Comparison of ENCODE assay signal across 9 cellular contexts in the genomic region with DNA sequence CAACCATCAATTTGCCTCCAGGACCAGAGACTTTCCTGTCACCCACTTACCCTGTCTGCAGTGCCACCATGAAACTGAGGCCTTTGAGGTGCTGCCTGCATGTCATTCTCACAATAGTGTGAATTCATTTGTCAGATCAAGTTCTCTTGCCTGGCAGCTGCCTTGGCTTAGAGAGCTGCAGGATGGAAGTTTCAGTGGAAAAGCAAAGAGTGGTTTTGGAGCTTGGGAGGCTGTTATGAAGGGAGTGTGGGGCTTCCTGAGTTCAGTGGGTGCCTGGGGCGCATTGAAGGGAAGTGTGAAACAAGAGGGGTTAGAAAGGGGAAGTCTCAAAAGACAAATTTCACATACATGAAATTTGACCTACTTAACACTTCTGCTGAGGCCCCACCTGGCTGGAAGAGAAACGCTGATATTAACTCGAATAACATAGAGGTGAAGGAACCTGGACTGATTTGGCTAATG. TPM values are rescaled to one million over a fixed set of nuclear protein-coding genes. Genes with fewer than 3 reads are reported as not detected.
A peak's percentile ranks its signal among the peaks of the same experiment; 100 is the strongest.
DNase-seq lines count a peak whose midpoint lies in the region; ATAC-seq and TF ChIP-seq lines count a peak whose summit lies in the region.
"Had no signal": no experiment of that assay in that cellular context is flagged by ENCODE, and none has a peak within 500 bp of the region (broad histone marks: within the 10 kb centered on the region; RNA-seq: fewer than 3 reads in every experiment).

No MANE protein-coding gene starts in this region.

- no peak overlapping the region for H3K4me3 Mint-ChIP-seq in stimulated activated naive CD8-positive, alpha-beta T cell treated with anti-CD3 and anti-CD28 coated beads, Interleukin-15, Interleukin-2, amounts not matched to agents 100 ng/mL and 50 ng/mL, for 24 hours
- peak overlapping the region; percentile 94 for H3K4me3 Mint-ChIP-seq in activated T-helper 17 cell treated with anti-CD3 and anti-CD28 coated beads, Interleukin-2, amount 50 U/mL, for 72 hours

- no peaks in the 10 kb centered on the region for H3K9me3 ChIP-seq in psoas muscle

- no peak for DNase-seq in stimulated activated naive CD8-positive, alpha-beta T cell treated with anti-CD3 and anti-CD28 coated beads, Interleukin-15, Interleukin-2, amounts not matched to agents 100 U/mL and 50 U/mL, for 24 hours
- DNase-seq in ecto neural progenitor cell (ENCODE audit: low spot score) = no peak
- DNase-seq in psoas muscle = no peak
- DNase-seq in activated CD4-positive, CD25-positive, alpha-beta regulatory T cell (lab: John Stamatoyannopoulos, UW) = no peak
- DNase-seq: Calu3 had no signal

- H3K27ac ChIP-seq in psoas muscle = no peak overlapping the region

- peaks cover 68% of the 10 kb centered on the region for H3K4me1 Mint-ChIP-seq in stimulated activated naive CD8-positive, alpha-beta T cell treated with anti-CD3 and anti-CD28 coated beads, Interleukin-15, Interleukin-2, amounts not matched to agents 100 ng/mL and 50 ng/mL, for 24 hours (ENCODE audit: low read depth)
- H3K4me1 Mint-ChIP-seq in activated T-helper 17 cell treated with anti-CD3 and anti-CD28 coated beads, Interleukin-2, amount 50 U/mL, for 72 hours = peaks cover 31% of the 10 kb centered on the region

- intact Hi-C loops in psoas muscle (cut with DNase I) = no loop called here

- no peaks in the 10 kb centered on the region for H3K36me3 Mint-ChIP-seq in stimulated activated naive CD8-positive, alpha-beta T cell treated with anti-CD3 and anti-CD28 coated beads, Interleukin-15, Interleukin-2, amounts not matched to agents 100 ng/mL and 50 ng/mL, for 24 hours (ENCODE audit: low read depth)
- no peaks in the 10 kb centered on the region for H3K36me3 Mint-ChIP-seq in activated T-helper 17 cell treated with anti-CD3 and anti-CD28 coated beads, Interleukin-2, amount 50 U/mL, for 72 hours (ENCODE audit: low read depth)

- no peaks in the 10 kb centered on the region for H3K9me3 Mint-ChIP-seq in stimulated activated naive CD8-positive, alpha-beta T cell treated with anti-CD3 and anti-CD28 coated beads, Interleukin-15, Interleukin-2, amounts not matched to agents 100 ng/mL and 50 ng/mL, for 24 hours
- no peaks in the 10 kb centered on the region for H3K9me3 Mint-ChIP-seq in activated T-helper 17 cell treated with anti-CD3 and anti-CD28 coated beads, Interleukin-2, amount 50 U/mL, for 72 hours

- peak overlapping the region; percentile 67 for H3K27ac Mint-ChIP-seq in stimulated activated naive CD8-positive, alpha-beta T cell treated with anti-CD3 and anti-CD28 coated beads, Interleukin-15, Interleukin-2, amounts not matched to agents 100 ng/mL and 50 ng/mL, for 24 hours
- peak overlapping the region; percentile 100 for H3K27ac Mint-ChIP-seq in activated T-helper 17 cell treated with anti-CD3 and anti-CD28 coated beads, Interleukin-2, amount 50 U/mL, for 72 hours

- no peak overlapping the region for H3K4me3 ChIP-seq in psoas muscle

- 36 to 53% (median 42%) methylated on average over 3 of the region's 3 CpGs for WGBS in psoas muscle, 3 donors

- no peak for ATAC-seq in stimulated activated naive CD8-positive, alpha-beta T cell treated with anti-CD3 and anti-CD28 coated beads, Interleukin-15, Interleukin-2, amounts not matched to agents 100 U/mL and 50 U/mL, for 24 hours
- peak; percentile 59 for ATAC-seq in HG03280 (IDR thresholded peaks at IDR 0.05; ENCODE audit: unreplicated experiment)
- no peak for ATAC-seq in activated T-helper 17 cell treated with anti-CD3 and anti-CD28 coated beads, Interleukin-2, amount 50 U/mL, for 72 hours (replicated peaks)
- ATAC-seq in psoas muscle = no peak
- no peak for ATAC-seq in SK-N-SH treated with all-trans-retinoic acid at 6 μM for 48 hours

- TF ChIP-seq CTCF in psoas muscle (IDR thresholded peaks at IDR 0.05) = no peak

- H3K4me1 ChIP-seq in psoas muscle = peaks cover 26% of the 10 kb centered on the region

- H3K36me3 ChIP-seq in psoas muscle (ENCODE audit: insufficient read depth in 1 of 2, low read depth in 1 of 2) = no peaks in the 10 kb centered on the region

- no peaks in the 10 kb centered on the region for H3K27me3 ChIP-seq in psoas muscle (ENCODE audit: insufficient read depth in 3 of 3, low read length in 2 of 3)

- H3K27me3 Mint-ChIP-seq in stimulated activated naive CD8-positive, alpha-beta T cell treated with anti-CD3 and anti-CD28 coated beads, Interleukin-15, Interleukin-2, amounts not matched to agents 100 ng/mL and 50 ng/mL, for 24 hours = no peaks in the 10 kb centered on the region
- H3K27me3 Mint-ChIP-seq in activated T-helper 17 cell treated with anti-CD3 and anti-CD28 coated beads, Interleukin-2, amount 50 U/mL, for 72 hours = no peaks in the 10 kb centered on the region

TF ChIP-seq in SK-N-SH treated with all-trans-retinoic acid at 6 μM for 48 hours, 23 proteins besides CTCF, POLR2A, EP300 and RAD21 (continues in another document):
- TF ChIP-seq, protein P1, sequence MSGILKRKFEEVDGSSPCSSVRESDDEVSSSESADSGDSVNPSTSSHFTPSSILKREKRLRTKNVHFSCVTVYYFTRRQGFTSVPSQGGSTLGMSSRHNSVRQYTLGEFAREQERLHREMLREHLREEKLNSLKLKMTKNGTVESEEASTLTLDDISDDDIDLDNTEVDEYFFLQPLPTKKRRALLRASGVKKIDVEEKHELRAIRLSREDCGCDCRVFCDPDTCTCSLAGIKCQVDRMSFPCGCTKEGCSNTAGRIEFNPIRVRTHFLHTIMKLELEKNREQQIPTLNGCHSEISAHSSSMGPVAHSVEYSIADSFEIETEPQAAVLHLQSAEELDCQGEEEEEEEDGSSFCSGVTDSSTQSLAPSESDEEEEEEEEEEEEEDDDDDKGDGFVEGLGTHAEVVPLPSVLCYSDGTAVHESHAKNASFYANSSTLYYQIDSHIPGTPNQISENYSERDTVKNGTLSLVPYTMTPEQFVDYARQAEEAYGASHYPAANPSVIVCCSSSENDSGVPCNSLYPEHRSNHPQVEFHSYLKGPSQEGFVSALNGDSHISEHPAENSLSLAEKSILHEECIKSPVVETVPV (CRISPR knock-in tag; IDR thresholded peaks at IDR 0.05) = no peak
- TF ChIP-seq, protein P2, sequence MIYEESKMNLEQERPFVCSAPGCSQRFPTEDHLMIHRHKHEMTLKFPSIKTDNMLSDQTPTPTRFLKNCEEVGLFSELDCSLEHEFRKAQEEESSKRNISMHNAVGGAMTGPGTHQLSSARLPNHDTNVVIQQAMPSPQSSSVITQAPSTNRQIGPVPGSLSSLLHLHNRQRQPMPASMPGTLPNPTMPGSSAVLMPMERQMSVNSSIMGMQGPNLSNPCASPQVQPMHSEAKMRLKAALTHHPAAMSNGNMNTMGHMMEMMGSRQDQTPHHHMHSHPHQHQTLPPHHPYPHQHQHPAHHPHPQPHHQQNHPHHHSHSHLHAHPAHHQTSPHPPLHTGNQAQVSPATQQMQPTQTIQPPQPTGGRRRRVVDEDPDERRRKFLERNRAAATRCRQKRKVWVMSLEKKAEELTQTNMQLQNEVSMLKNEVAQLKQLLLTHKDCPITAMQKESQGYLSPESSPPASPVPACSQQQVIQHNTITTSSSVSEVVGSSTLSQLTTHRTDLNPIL (CRISPR knock-in tag; IDR thresholded peaks at IDR 0.05; ENCODE audit: low read depth) = no peak
- TF ChIP-seq, protein P3, sequence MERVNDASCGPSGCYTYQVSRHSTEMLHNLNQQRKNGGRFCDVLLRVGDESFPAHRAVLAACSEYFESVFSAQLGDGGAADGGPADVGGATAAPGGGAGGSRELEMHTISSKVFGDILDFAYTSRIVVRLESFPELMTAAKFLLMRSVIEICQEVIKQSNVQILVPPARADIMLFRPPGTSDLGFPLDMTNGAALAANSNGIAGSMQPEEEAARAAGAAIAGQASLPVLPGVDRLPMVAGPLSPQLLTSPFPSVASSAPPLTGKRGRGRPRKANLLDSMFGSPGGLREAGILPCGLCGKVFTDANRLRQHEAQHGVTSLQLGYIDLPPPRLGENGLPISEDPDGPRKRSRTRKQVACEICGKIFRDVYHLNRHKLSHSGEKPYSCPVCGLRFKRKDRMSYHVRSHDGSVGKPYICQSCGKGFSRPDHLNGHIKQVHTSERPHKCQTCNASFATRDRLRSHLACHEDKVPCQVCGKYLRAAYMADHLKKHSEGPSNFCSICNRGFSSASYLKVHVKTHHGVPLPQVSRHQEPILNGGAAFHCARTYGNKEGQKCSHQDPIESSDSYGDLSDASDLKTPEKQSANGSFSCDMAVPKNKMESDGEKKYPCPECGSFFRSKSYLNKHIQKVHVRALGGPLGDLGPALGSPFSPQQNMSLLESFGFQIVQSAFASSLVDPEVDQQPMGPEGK (CRISPR knock-in tag; IDR thresholded peaks at IDR 0.05; ENCODE audit: borderline replicate concordance) = no peak
- TF ChIP-seq CSDC2 (CRISPR knock-in tag; IDR thresholded peaks at IDR 0.05) (no peak), ZNF565 (CRISPR knock-in tag; conservative IDR thresholded peaks at IDR 0.05; ENCODE audit: low read depth) (no peak), OSR1 (CRISPR knock-in tag; IDR thresholded peaks at IDR 0.05) (no peak), ISL1 (CRISPR knock-in tag; IDR thresholded peaks at IDR 0.05) (no peak), SNAI2 (CRISPR knock-in tag; IDR thresholded peaks at IDR 0.05) (no peak), ZNF8 (CRISPR knock-in tag; IDR thresholded peaks at IDR 0.05) (no peak), ZC3H10 (CRISPR knock-in tag; IDR thresholded peaks at IDR 0.05) (no peak), RARB (CRISPR knock-in tag; IDR thresholded peaks at IDR 0.05) (no peak), PPARA (CRISPR knock-in tag; IDR thresholded peaks at IDR 0.05; ENCODE audit: borderline replicate concordance) (no peak), TOX (CRISPR knock-in tag; IDR thresholded peaks at IDR 0.05; ENCODE audit: borderline replicate concordance) (no peak), GLIS3 (CRISPR knock-in tag; IDR thresholded peaks at IDR 0.05) (no peak), ZFP30 (CRISPR knock-in tag; IDR thresholded peaks at IDR 0.05) (no peak), ESRRG (CRISPR knock-in tag; IDR thresholded peaks at IDR 0.05) (no peak), BACH2 (CRISPR knock-in tag; IDR thresholded peaks at IDR 0.05; ENCODE audit: borderline replicate concordance) (no peak), ZFP3 (CRISPR knock-in tag; IDR thresholded peaks at IDR 0.05) (no peak)

RNA-seq across cellular contexts. Expression of a gene that starts 7.9 kb away (rescaled TPM):
- 100 to 1,000 TPM in 1 of 2 donors, 10 to 100 TPM in 1; 38.9 to 154 TPM for total RNA-seq in activated T-helper 17 cell treated with anti-CD3 and anti-CD28 coated beads, Interleukin-2, amount 50 U/mL, for 72 hours
- 10 to 100 TPM; 11.1 to 15.5 (median 14.2) TPM for total RNA-seq in psoas muscle
- polyA plus RNA-seq in psoas muscle = 10 to 100 TPM in 1 of 3 donors, 1 to 10 TPM in 2; 6.5 to 10.5 (median 9.7) TPM
